Comparison of ENCODE assay signal across 8 cellular contexts in the genomic region with DNA sequence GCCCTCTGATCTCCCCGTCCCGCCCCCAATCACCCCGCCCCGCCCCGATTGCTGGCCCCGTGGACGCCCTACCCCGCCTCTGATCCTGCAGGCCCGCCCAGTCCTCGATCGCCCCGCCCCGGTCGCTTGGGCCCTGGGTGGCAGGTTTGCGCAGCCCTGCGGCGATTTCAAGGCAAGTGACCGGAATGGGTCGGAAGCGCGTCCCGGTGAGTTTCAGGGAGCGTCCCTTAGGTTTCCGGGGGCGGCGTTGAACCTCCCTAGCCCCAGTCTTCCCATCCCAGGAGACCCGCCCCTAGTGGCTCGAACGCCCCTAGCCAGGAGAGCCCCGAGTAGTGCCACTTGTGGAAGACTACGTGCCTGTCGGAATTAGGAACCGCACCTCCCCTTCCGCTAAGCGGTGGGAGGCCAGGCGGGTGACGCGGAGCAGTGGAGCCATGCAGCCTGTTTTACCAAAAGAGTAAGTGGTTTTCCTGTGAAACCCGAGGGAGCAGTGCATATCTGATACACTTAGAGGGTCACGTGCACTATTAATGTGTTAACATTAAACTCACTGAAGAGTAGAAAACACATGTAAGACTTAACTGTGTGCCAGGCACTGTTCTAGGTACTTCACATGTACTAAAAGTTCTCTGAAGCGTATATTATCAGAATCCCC. TPM values are rescaled to one million over a fixed set of nuclear protein-coding genes. Genes with fewer than 3 reads are reported as not detected.
DNase-seq lines count a peak whose midpoint lies in the region; ATAC-seq and TF ChIP-seq lines count a peak whose summit lies in the region.

No MANE protein-coding gene starts in this region.

- peak; percentile 69 for TF ChIP-seq POLR2A in GM18951 (IDR thresholded peaks at IDR 0.05; ENCODE audit: extremely low read depth, insufficient read depth, insufficient read length)
- peak; percentile 63 for TF ChIP-seq POLR2A in right lobe of liver (IDR thresholded peaks at IDR 0.05)

- H3K4me1 ChIP-seq in right lobe of liver: peaks cover 0 to 26% (median 0%) of the 10 kb centered on the region in 4 donors

- peak; percentile 67 for DNase-seq in Ammon's horn (ENCODE audit: low spot score)
- peak; percentile 36 for DNase-seq in NCI-H524 treated with DMSO at 0.1 percent for 48 hours (lab: John Stamatoyannopoulos, UW)
- DNase-seq in activated CD4-positive, alpha-beta T cell treated with anti-CD3 and anti-CD28 coated beads, Interleukin-2, amount 10 ng/mL, durations not matched to agents 7 days and 5 days: peak; percentile 88
- peak; percentile 97 to 98 (median 98) for DNase-seq in right lobe of liver
- DNase-seq in stimulated activated CD4-positive, alpha-beta T cell treated with anti-CD3 and anti-CD28 coated beads, Interleukin-4, amount 100 ng/mL, for 4 hours: peak; percentile 82 to 90

- H3K9me3 ChIP-seq in right lobe of liver: no peaks in the 10 kb centered on the region

- in situ Hi-C loops in GM18951 (cut with MboI; ENCODE audit: low sequenced_read_pairs, unreplicated experiment): no loop called here

- peak overlapping the region; percentile 87 for H3K27ac Mint-ChIP-seq in activated CD4-positive, alpha-beta T cell treated with anti-CD3 and anti-CD28 coated beads, Interleukin-2, amount 10 ng/mL, durations not matched to agents 7 days and 5 days
- H3K27ac Mint-ChIP-seq in dendritic cell treated with granulocyte-macrophage colony-stimulating factor and Interleukin-4, amounts not matched to agents 40 ng/mL and 50 ng/mL, for 4 days: peak overlapping the region; percentile 94

- H3K4me1 Mint-ChIP-seq in activated CD4-positive, alpha-beta T cell treated with anti-CD3 and anti-CD28 coated beads, Interleukin-2, amount 10 ng/mL, durations not matched to agents 7 days and 5 days: peaks cover 22% of the 10 kb centered on the region
- peaks cover 38% of the 10 kb centered on the region for H3K4me1 Mint-ChIP-seq in dendritic cell treated with granulocyte-macrophage colony-stimulating factor and Interleukin-4, amounts not matched to agents 40 ng/mL and 50 ng/mL, for 4 days (ENCODE audit: low read depth)

- 8% methylated on average over 9 of the region's 41 CpGs for WGBS in right lobe of liver (ENCODE audit: insufficient coverage, low coverage, low lambda C conversion rate, missing lambda C conversion rate)

- H3K36me3 Mint-ChIP-seq in activated CD4-positive, alpha-beta T cell treated with anti-CD3 and anti-CD28 coated beads, Interleukin-2, amount 10 ng/mL, durations not matched to agents 7 days and 5 days (ENCODE audit: low read depth): peaks cover 3% of the 10 kb centered on the region
- H3K36me3 Mint-ChIP-seq in dendritic cell treated with granulocyte-macrophage colony-stimulating factor and Interleukin-4, amounts not matched to agents 40 ng/mL and 50 ng/mL, for 4 days (ENCODE audit: low read depth): peaks cover 22% of the 10 kb centered on the region

- peak overlapping the region; percentile 85 for H3K4me3 Mint-ChIP-seq in activated CD4-positive, alpha-beta T cell treated with anti-CD3 and anti-CD28 coated beads, Interleukin-2, amount 10 ng/mL, durations not matched to agents 7 days and 5 days
- H3K4me3 Mint-ChIP-seq in dendritic cell treated with granulocyte-macrophage colony-stimulating factor and Interleukin-4, amounts not matched to agents 40 ng/mL and 50 ng/mL, for 4 days: peak overlapping the region; percentile 95

- H3K4me3 ChIP-seq in right lobe of liver: peak overlapping the region; percentile 85 to 92 (median 86)

- intact Hi-C loops in dendritic cell treated with granulocyte-macrophage colony-stimulating factor and Interleukin-4, amounts not matched to agents 40 ng/mL and 50 ng/mL, for 4 days (cut with micrococcal nuclease): loop anchor here (1.0 kb wide), 1 partner anchor 71 kb away; a partner anchor contains a TSS
- intact Hi-C loops in right lobe of liver (cut with DNase I): loop anchor here in 1 of 2 donors (10.0 kb wide), 1 partner anchor 145 kb away; no protein-coding TSS in a partner anchor

- H3K27ac ChIP-seq in right lobe of liver: peak overlapping the region; percentile 87 to 92 (median 90)

- peak in 3 of 4 donors; percentile 15 to 36 (median 16) for TF ChIP-seq CTCF in right lobe of liver (IDR thresholded peaks at IDR 0.05)

- no peaks in the 10 kb centered on the region for H3K36me3 ChIP-seq in right lobe of liver

- no peaks in the 10 kb centered on the region for H3K27me3 ChIP-seq in right lobe of liver

- no peaks in the 10 kb centered on the region for H3K27me3 Mint-ChIP-seq in activated CD4-positive, alpha-beta T cell treated with anti-CD3 and anti-CD28 coated beads, Interleukin-2, amount 10 ng/mL, durations not matched to agents 7 days and 5 days
- no peaks in the 10 kb centered on the region for H3K27me3 Mint-ChIP-seq in dendritic cell treated with granulocyte-macrophage colony-stimulating factor and Interleukin-4, amounts not matched to agents 40 ng/mL and 50 ng/mL, for 4 days

- ATAC-seq in HG03175 (IDR thresholded peaks at IDR 0.05; ENCODE audit: unreplicated experiment) (peak; percentile 86), right lobe of liver (peak; percentile 94 to 98 (median 95))

- POLR2A ChIA-PET in activated CD4-positive, alpha-beta T cell treated with anti-CD3 and anti-CD28 coated beads, Interleukin-2, amount 10 ng/mL, durations not matched to agents 7 days and 5 days (lab: Charles Lee): no interaction called here

- CTCF ChIA-PET in activated CD4-positive, alpha-beta T cell treated with anti-CD3 and anti-CD28 coated beads, Interleukin-2, amount 10 ng/mL, durations not matched to agents 7 days and 5 days (lab: Charles Lee): no interaction called here

- no peaks in the 10 kb centered on the region for H3K9me3 Mint-ChIP-seq in activated CD4-positive, alpha-beta T cell treated with anti-CD3 and anti-CD28 coated beads, Interleukin-2, amount 10 ng/mL, durations not matched to agents 7 days and 5 days
- no peaks in the 10 kb centered on the region for H3K9me3 Mint-ChIP-seq in dendritic cell treated with granulocyte-macrophage colony-stimulating factor and Interleukin-4, amounts not matched to agents 40 ng/mL and 50 ng/mL, for 4 days

RNA-seq across cellular contexts. Expression of a gene that starts 0.3 kb away (rescaled TPM):
- total RNA-seq in activated CD4-positive, alpha-beta T cell treated with anti-CD3 and anti-CD28 coated beads, Interleukin-2, amount 10 ng/mL, durations not matched to agents 7 days and 5 days: 1 to 10 TPM; 1.0 to 1.1 TPM
- 1 to 10 TPM; 1.5 to 4.2 (median 3.0) TPM for total RNA-seq in right lobe of liver

Comparison
In these comparisons a context has a peak if more than half of its experiments do, and no peak if none do; other contexts are left out.
1. Peak in every context shown above with its lines: DNase-seq, ATAC-seq, H3K4me3 ChIP-seq and H3K27ac ChIP-seq.
2. DNase-seq: peak in every context shown above with its lines; median percentile 98 in right lobe of liver; 88 in activated CD4-positive, alpha-beta T cell treated with anti-CD3 and anti-CD28 coated beads, Interleukin-2, amount 10 ng/mL, durations not matched to agents 7 days and 5 days; 86 in stimulated activated CD4-positive, alpha-beta T cell treated with anti-CD3 and anti-CD28 coated beads, Interleukin-4, amount 100 ng/mL, for 4 hours; 67 in Ammon's horn; 36 in NCI-H524 treated with DMSO at 0.1 percent for 48 hours.